15 cellular contexts compared by ENCODE assay signal in genomic region chr3:5145120-5145519, GRCh38. TPM values are rescaled to one million over a fixed set of nuclear protein-coding genes. Genes with fewer than 3 reads are reported as not detected.
DNase-seq lines count a peak whose midpoint lies in the region; ATAC-seq and TF ChIP-seq lines count a peak whose summit lies in the region.
"Had no signal": no experiment of that assay in that cellular context is flagged by ENCODE, and none has a peak within 500 bp of the region (broad histone marks: within the 10 kb centered on the region; RNA-seq: fewer than 3 reads in every experiment).

No MANE protein-coding gene starts in this region.

- peaks cover 22% of the 10 kb centered on the region for H3K4me1 ChIP-seq in PC-9 (replicated peaks; ENCODE audit: insufficient read depth)
- H3K4me1 ChIP-seq: A549, BE2C had no signal

- H3K79me2 ChIP-seq in PC-9 (ENCODE audit: low read depth): peaks cover 92% of the 10 kb centered on the region

- DNase-seq in CD14-positive monocyte (ENCODE audit: low spot score) (no peak), PC-9 (no peak), type B pancreatic cell (ENCODE audit: extremely low spot score, unreplicated experiment) (no peak)
- DNase-seq in stimulated activated naive B cell treated with anti-CD40 and anti-IgM and Interleukin-4, amounts not matched to agents 10 μg/mL and 1 μg/mL and 100 μg/mL, for 72 hours: no peak
- no peak for DNase-seq in stimulated activated CD4-positive, alpha-beta T cell treated with anti-CD3 and anti-CD28 coated beads, Interleukin-2, amount 100 ng/mL, for 48 hours
- DNase-seq: BE2C; CD4-positive, CD25-positive, alpha-beta regulatory T cell; DMS 273 treated with DMSO at 0.1 percent for 48 hours; GOT3; H9 had no signal

- H3K36me3 ChIP-seq in PC-9 (ENCODE audit: low read depth): no peaks in the 10 kb centered on the region
- H3K36me3 ChIP-seq: BE2C had no signal

- no peaks in the 10 kb centered on the region for H3K27me3 ChIP-seq in PC-9 (ENCODE audit: insufficient read depth, low read depth)
- H3K27me3 ChIP-seq: BE2C had no signal

- no TSS peak for BruUV-seq in PC-9 (replicated peaks; lab: Mats Ljungman, UMichigan)

- peak overlapping the region; percentile 30 for H3K4me2 ChIP-seq in PC-9
- H3K4me2 ChIP-seq: A549 had no signal

- CTCF ChIA-PET in PC-9 (lab: Charles Lee): interaction anchor here (0.5 to 1.2 kb wide), 2 partner anchors 22 to 56 kb away, joined by 3 to 8 read pairs; no protein-coding TSS in a partner anchor

- POLR2A ChIA-PET in PC-9 (lab: Charles Lee; ENCODE audit: unreplicated experiment): interaction anchor here (0.6 kb wide), 1 partner anchor 15 kb away, joined by 3 read pairs; no protein-coding TSS in a partner anchor

- no peaks in the 10 kb centered on the region for H3K27me3 Mint-ChIP-seq in CD14-positive monocyte (ENCODE audit: low read depth in 3 of 3)
- no peaks in the 10 kb centered on the region for H3K27me3 Mint-ChIP-seq in dendritic cell treated with granulocyte-macrophage colony-stimulating factor and Interleukin-4, amounts not matched to agents 40 ng/mL and 50 ng/mL, for 4 days
- no peaks in the 10 kb centered on the region for H3K27me3 Mint-ChIP-seq in stimulated activated naive B cell treated with anti-CD40 and anti-IgM and Interleukin-4, amounts not matched to agents 10 μg/mL and 1 μg/mL and 100 μg/mL, for 72 hours
- no peaks in the 10 kb centered on the region for H3K27me3 Mint-ChIP-seq in type B pancreatic cell
- H3K27me3 Mint-ChIP-seq: CD4-positive, CD25-positive, alpha-beta regulatory T cell; IgD-negative memory B cell had no signal

- H3K4me3 ChIP-seq in PC-9: no peak overlapping the region
- H3K4me3 ChIP-seq: A549, GM12878 had no signal

- H4K20me1 ChIP-seq in PC-9 (ENCODE audit: insufficient read depth): peaks cover 18% of the 10 kb centered on the region; the same call in 1 of the 2 replicates

- no peak overlapping the region for H3K4me3 Mint-ChIP-seq in CD14-positive monocyte
- H3K4me3 Mint-ChIP-seq in dendritic cell treated with granulocyte-macrophage colony-stimulating factor and Interleukin-4, amounts not matched to agents 40 ng/mL and 50 ng/mL, for 4 days: no peak overlapping the region
- no peak overlapping the region for H3K4me3 Mint-ChIP-seq in stimulated activated naive B cell treated with anti-CD40 and anti-IgM and Interleukin-4, amounts not matched to agents 10 μg/mL and 1 μg/mL and 100 μg/mL, for 72 hours
- no peak overlapping the region for H3K4me3 Mint-ChIP-seq in type B pancreatic cell
- H3K4me3 Mint-ChIP-seq: CD4-positive, CD25-positive, alpha-beta regulatory T cell; H9 had no signal

- H3K36me3 Mint-ChIP-seq in CD14-positive monocyte (peaks cover 27 to 49% of the 10 kb centered on the region in 2 donors), type B pancreatic cell (peaks cover 52% of the 10 kb centered on the region)
- peaks cover 34% of the 10 kb centered on the region for H3K36me3 Mint-ChIP-seq in dendritic cell treated with granulocyte-macrophage colony-stimulating factor and Interleukin-4, amounts not matched to agents 40 ng/mL and 50 ng/mL, for 4 days (ENCODE audit: low read depth)
- peaks cover 84 to 99% of the 10 kb centered on the region in 2 donors for H3K36me3 Mint-ChIP-seq in stimulated activated naive B cell treated with anti-CD40 and anti-IgM and Interleukin-4, amounts not matched to agents 10 μg/mL and 1 μg/mL and 100 μg/mL, for 72 hours

- H3K9me2 ChIP-seq in PC-9 (ENCODE audit: insufficient read depth): no peaks in the 10 kb centered on the region

- TF ChIP-seq CTCF in CD14-positive monocyte (IDR thresholded peaks at IDR 0.05): no peak
- no peak for TF ChIP-seq CTCF in PC-9 (conservative IDR thresholded peaks at IDR 0.05)
- TF ChIP-seq CTCF in type B pancreatic cell (conservative IDR thresholded peaks at IDR 0.05): no peak

- H3K9me3 ChIP-seq in PC-9 (ENCODE audit: insufficient read depth, low read depth): no peaks in the 10 kb centered on the region
- H3K9me3 ChIP-seq: A549, BE2C had no signal

- H3K27ac Mint-ChIP-seq in CD14-positive monocyte: peak overlapping the region; percentile 52 to 91 (median 83)
- H3K27ac Mint-ChIP-seq in dendritic cell treated with granulocyte-macrophage colony-stimulating factor and Interleukin-4, amounts not matched to agents 40 ng/mL and 50 ng/mL, for 4 days: peak overlapping the region; percentile 55
- H3K27ac Mint-ChIP-seq in stimulated activated naive B cell treated with anti-CD40 and anti-IgM and Interleukin-4, amounts not matched to agents 10 μg/mL and 1 μg/mL and 100 μg/mL, for 72 hours: peak overlapping the region; percentile 33
- no peak overlapping the region for H3K27ac Mint-ChIP-seq in type B pancreatic cell
- H3K27ac Mint-ChIP-seq: CD4-positive, CD25-positive, alpha-beta regulatory T cell; H9 had no signal

- H3K27ac ChIP-seq in PC-9: no peak overlapping the region
- H3K27ac ChIP-seq: A549 had no signal

- no peaks in the 10 kb centered on the region; the same call in 1 of the 2 replicates for H3F3A ChIP-seq in PC-9 (ENCODE audit: insufficient read depth, low read depth)

- no peak for ATAC-seq in stimulated activated naive B cell treated with anti-CD40 and anti-IgM and Interleukin-4, amounts not matched to agents 10 μg/mL and 1 μg/mL and 100 μg/mL, for 72 hours (replicated peaks)
- no peak for ATAC-seq in GM19324 (IDR thresholded peaks at IDR 0.05; ENCODE audit: low FRiP score, unreplicated experiment)
- ATAC-seq: A549, GM12878 had no signal

- H3K9me3 Mint-ChIP-seq in CD14-positive monocyte: peaks cover 0 to 5% (median 1%) of the 10 kb centered on the region in 7 donors
- H3K9me3 Mint-ChIP-seq in dendritic cell treated with granulocyte-macrophage colony-stimulating factor and Interleukin-4, amounts not matched to agents 40 ng/mL and 50 ng/mL, for 4 days: peaks cover 9% of the 10 kb centered on the region
- H3K9me3 Mint-ChIP-seq in stimulated activated naive B cell treated with anti-CD40 and anti-IgM and Interleukin-4, amounts not matched to agents 10 μg/mL and 1 μg/mL and 100 μg/mL, for 72 hours: peaks cover 30 to 32% of the 10 kb centered on the region in 2 donors
- H3K9me3 Mint-ChIP-seq in type B pancreatic cell: peaks cover 15% of the 10 kb centered on the region

- intact Hi-C loops in CD14-positive monocyte (cut with micrococcal nuclease): no loop called here
- intact Hi-C loops in PC-9 (cut with micrococcal nuclease; ENCODE audit: unreplicated experiment): no loop called here
- intact Hi-C loops in dendritic cell treated with granulocyte-macrophage colony-stimulating factor and Interleukin-4, amounts not matched to agents 40 ng/mL and 50 ng/mL, for 4 days (cut with micrococcal nuclease): no loop called here

- H2AFZ ChIP-seq in PC-9: no peak overlapping the region

- peaks cover 77% of the 10 kb centered on the region for H3K4me1 Mint-ChIP-seq in CD14-positive monocyte
- H3K4me1 Mint-ChIP-seq in dendritic cell treated with granulocyte-macrophage colony-stimulating factor and Interleukin-4, amounts not matched to agents 40 ng/mL and 50 ng/mL, for 4 days (ENCODE audit: low read depth): peaks cover 94% of the 10 kb centered on the region
- H3K4me1 Mint-ChIP-seq in stimulated activated naive B cell treated with anti-CD40 and anti-IgM and Interleukin-4, amounts not matched to agents 10 μg/mL and 1 μg/mL and 100 μg/mL, for 72 hours: peaks cover 62 to 90% of the 10 kb centered on the region in 2 donors
- H3K4me1 Mint-ChIP-seq in type B pancreatic cell (ENCODE audit: unreplicated experiment): peaks cover 10% of the 10 kb centered on the region
- H3K4me1 Mint-ChIP-seq: H9 had no signal

RNA-seq across cellular contexts. Expression of gene ARL8B, which starts 23.0 kb away (rescaled TPM):
- 100 to 1,000 TPM; 101 to 121 TPM for polyA plus RNA-seq in CD14-positive monocyte
- total RNA-seq in PC-9 (2021) (45.4 and 49.5 TPM in 2 replicates), type B pancreatic cell (ENCODE audit: low replicate concordance) (43.5 and 63.0 TPM in 2 replicates)

RNA-seq across cellular contexts. Expression of gene EDEM1, which starts 42.4 kb away (rescaled TPM):
- 10 to 100 TPM; 17.5 to 23.7 TPM for polyA plus RNA-seq in CD14-positive monocyte
- 53.5 and 55.9 TPM in 2 replicates for total RNA-seq in PC-9 (2021)
- 20.2 and 35.1 TPM in 2 replicates for total RNA-seq in type B pancreatic cell (ENCODE audit: low replicate concordance)
